Comparison of ENCODE assay signal across 23 cellular contexts in genomic region chr2:186798604-186799003, GRCh38. TPM values are rescaled to one million over a fixed set of nuclear protein-coding genes. Genes with fewer than 3 reads are reported as not detected.
"Had no signal": no experiment of that assay in that cellular context is flagged by ENCODE, and none has a peak within 500 bp of the region (broad histone marks: within the 10 kb centered on the region; RNA-seq: fewer than 3 reads in every experiment).

No MANE protein-coding gene starts in this region.

RNA-seq across cellular contexts. Expression of gene ZSWIM2, which starts 50.4 kb away (rescaled TPM):
- total RNA-seq: naive thymus-derived CD8-positive, alpha-beta T cell; natural killer cell; natural killer cell treated with Interleukin-12 subunit alpha and Interleukin-12 subunit beta and Interleukin-15 and Interleukin-18, amount 100 ng/mL, for 72 hours; neural crest cell; osteoblast; osteocyte; ovary; pancreas; posterior vena cava; progenitor cell of endocrine pancreas; psoas muscle; pulmonary artery endothelial cell; renal cortical epithelial cell; right atrium auricular region; right cardiac atrium; right lobe of liver; sciatic nerve; sigmoid colon; skeletal muscle tissue; smooth muscle cell; spleen had no signal
- polyA plus RNA-seq: naive thymus-derived CD8-positive, alpha-beta T cell; neural cell; ovary; psoas muscle; right cardiac atrium; sigmoid colon; small intestine; smooth muscle cell; spleen had no signal
